1 cellular context compared by ENCODE assay signal in the genomic region with DNA sequence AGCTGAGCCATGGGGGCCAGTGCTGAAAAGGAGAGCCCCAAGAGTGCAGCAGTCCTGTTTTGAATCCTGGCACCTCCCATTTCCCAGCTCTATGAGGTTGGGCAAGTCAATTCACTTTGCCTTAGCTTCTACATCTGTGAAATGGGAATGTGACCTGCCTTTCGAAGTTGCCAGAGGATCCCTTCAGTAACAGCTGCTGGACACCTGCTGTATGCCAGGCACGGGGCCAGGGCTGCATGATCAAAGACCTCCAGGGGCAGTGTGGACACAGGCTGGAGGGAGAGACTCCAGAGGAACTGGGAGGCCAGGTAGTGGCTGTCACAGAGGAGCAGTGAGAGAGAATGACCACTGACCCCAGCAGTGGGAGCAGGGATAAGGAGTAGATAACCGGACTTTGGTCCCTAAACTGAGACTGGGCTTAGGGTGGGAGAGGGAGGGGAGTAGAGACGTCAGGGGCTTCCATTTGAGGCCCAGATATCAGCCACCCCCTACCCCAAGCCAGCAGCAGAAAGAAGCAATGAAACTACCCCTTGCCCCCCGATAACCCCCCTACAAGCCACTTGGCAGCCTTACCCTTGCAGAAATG.
A peak's percentile ranks its signal among the peaks of the same experiment; 100 is the strongest.
TF ChIP-seq lines count a peak whose summit lies in the region.

No MANE protein-coding gene starts in this region.

TF ChIP-seq in HepG2, 621 proteins besides CTCF, POLR2A, EP300 and RAD21 (continued from another document and continues in another):
- TF ChIP-seq, protein P1, sequence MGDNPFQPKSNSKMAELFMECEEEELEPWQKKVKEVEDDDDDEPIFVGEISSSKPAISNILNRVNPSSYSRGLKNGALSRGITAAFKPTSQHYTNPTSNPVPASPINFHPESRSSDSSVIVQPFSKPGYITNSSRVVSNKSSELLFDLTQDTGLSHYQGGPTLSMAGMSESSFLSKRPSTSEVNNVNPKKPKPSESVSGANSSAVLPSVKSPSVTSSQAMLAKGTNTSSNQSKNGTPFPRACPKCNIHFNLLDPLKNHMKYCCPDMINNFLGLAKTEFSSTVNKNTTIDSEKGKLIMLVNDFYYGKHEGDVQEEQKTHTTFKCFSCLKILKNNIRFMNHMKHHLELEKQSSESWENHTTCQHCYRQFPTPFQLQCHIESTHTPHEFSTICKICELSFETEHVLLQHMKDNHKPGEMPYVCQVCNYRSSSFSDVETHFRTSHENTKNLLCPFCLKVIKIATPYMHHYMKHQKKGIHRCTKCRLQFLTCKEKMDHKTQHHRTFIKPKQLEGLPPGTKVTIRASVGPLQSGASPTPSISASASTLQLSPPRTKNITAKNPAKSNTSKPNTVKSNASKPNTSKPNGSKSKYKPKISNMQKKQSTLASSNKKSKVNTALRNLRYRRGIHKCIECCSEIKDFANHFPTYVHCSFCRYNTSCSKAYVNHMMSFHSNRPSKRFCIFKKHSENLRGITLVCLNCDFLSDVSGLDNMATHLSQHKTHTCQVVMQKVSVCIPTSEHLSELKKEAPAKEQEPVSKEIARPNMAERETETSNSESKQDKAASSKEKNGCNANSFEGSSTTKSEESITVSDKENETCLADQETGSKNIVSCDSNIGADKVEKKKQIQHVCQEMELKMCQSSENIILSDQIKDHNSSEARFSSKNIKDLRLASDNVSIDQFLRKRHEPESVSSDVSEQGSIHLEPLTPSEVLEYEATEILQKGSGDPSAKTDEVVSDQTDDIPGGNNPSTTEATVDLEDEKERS (CRISPR knock-in tag; IDR thresholded peaks at IDR 0.05): no peak
- no peak for TF ChIP-seq ZZZ3 (CRISPR knock-in tag; IDR thresholded peaks at IDR 0.05; ENCODE audit: borderline replicate concordance)
- TF ChIP-seq, protein P2, sequence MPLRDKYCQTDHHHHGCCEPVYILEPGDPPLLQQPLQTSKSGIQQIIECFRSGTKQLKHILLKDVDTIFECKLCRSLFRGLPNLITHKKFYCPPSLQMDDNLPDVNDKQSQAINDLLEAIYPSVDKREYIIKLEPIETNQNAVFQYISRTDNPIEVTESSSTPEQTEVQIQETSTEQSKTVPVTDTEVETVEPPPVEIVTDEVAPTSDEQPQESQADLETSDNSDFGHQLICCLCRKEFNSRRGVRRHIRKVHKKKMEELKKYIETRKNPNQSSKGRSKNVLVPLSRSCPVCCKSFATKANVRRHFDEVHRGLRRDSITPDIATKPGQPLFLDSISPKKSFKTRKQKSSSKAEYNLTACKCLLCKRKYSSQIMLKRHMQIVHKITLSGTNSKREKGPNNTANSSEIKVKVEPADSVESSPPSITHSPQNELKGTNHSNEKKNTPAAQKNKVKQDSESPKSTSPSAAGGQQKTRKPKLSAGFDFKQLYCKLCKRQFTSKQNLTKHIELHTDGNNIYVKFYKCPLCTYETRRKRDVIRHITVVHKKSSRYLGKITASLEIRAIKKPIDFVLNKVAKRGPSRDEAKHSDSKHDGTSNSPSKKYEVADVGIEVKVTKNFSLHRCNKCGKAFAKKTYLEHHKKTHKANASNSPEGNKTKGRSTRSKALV (CRISPR knock-in tag; IDR thresholded peaks at IDR 0.05): no peak
- 0 out of 2 replicates have a peak, but pooled peaks have one; percentile 28 for TF ChIP-seq ZSCAN29 (CRISPR knock-in tag; conservative IDR thresholded peaks at IDR 0.05)
- TF ChIP-seq JARID2 (CRISPR knock-in tag; IDR thresholded peaks at IDR 0.05; ENCODE audit: insufficient replicate concordance): no peak
- TF ChIP-seq, protein P3, sequence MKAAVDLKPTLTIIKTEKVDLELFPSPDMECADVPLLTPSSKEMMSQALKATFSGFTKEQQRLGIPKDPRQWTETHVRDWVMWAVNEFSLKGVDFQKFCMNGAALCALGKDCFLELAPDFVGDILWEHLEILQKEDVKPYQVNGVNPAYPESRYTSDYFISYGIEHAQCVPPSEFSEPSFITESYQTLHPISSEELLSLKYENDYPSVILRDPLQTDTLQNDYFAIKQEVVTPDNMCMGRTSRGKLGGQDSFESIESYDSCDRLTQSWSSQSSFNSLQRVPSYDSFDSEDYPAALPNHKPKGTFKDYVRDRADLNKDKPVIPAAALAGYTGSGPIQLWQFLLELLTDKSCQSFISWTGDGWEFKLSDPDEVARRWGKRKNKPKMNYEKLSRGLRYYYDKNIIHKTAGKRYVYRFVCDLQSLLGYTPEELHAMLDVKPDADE (CRISPR knock-in tag; IDR thresholded peaks at IDR 0.05): no peak
- TF ChIP-seq, protein P4, sequence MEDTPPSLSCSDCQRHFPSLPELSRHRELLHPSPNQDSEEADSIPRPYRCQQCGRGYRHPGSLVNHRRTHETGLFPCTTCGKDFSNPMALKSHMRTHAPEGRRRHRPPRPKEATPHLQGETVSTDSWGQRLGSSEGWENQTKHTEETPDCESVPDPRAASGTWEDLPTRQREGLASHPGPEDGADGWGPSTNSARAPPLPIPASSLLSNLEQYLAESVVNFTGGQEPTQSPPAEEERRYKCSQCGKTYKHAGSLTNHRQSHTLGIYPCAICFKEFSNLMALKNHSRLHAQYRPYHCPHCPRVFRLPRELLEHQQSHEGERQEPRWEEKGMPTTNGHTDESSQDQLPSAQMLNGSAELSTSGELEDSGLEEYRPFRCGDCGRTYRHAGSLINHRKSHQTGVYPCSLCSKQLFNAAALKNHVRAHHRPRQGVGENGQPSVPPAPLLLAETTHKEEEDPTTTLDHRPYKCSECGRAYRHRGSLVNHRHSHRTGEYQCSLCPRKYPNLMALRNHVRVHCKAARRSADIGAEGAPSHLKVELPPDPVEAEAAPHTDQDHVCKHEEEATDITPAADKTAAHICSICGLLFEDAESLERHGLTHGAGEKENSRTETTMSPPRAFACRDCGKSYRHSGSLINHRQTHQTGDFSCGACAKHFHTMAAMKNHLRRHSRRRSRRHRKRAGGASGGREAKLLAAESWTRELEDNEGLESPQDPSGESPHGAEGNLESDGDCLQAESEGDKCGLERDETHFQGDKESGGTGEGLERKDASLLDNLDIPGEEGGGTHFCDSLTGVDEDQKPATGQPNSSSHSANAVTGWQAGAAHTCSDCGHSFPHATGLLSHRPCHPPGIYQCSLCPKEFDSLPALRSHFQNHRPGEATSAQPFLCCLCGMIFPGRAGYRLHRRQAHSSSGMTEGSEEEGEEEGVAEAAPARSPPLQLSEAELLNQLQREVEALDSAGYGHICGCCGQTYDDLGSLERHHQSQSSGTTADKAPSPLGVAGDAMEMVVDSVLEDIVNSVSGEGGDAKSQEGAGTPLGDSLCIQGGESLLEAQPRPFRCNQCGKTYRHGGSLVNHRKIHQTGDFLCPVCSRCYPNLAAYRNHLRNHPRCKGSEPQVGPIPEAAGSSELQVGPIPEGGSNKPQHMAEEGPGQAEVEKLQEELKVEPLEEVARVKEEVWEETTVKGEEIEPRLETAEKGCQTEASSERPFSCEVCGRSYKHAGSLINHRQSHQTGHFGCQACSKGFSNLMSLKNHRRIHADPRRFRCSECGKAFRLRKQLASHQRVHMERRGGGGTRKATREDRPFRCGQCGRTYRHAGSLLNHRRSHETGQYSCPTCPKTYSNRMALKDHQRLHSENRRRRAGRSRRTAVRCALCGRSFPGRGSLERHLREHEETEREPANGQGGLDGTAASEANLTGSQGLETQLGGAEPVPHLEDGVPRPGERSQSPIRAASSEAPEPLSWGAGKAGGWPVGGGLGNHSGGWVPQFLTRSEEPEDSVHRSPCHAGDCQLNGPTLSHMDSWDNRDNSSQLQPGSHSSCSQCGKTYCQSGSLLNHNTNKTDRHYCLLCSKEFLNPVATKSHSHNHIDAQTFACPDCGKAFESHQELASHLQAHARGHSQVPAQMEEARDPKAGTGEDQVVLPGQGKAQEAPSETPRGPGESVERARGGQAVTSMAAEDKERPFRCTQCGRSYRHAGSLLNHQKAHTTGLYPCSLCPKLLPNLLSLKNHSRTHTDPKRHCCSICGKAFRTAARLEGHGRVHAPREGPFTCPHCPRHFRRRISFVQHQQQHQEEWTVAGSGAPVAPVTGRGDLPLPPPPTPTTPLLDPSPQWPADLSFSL (CRISPR knock-in tag; IDR thresholded peaks at IDR 0.05): no peak
- TF ChIP-seq, protein P5, sequence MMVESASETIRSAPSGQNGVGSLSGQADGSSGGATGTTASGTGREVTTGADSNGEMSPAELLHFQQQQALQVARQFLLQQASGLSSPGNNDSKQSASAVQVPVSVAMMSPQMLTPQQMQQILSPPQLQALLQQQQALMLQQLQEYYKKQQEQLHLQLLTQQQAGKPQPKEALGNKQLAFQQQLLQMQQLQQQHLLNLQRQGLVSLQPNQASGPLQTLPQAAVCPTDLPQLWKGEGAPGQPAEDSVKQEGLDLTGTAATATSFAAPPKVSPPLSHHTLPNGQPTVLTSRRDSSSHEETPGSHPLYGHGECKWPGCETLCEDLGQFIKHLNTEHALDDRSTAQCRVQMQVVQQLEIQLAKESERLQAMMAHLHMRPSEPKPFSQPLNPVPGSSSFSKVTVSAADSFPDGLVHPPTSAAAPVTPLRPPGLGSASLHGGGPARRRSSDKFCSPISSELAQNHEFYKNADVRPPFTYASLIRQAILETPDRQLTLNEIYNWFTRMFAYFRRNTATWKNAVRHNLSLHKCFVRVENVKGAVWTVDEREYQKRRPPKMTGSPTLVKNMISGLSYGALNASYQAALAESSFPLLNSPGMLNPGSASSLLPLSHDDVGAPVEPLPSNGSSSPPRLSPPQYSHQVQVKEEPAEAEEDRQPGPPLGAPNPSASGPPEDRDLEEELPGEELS (CRISPR knock-in tag; IDR thresholded peaks at IDR 0.05): no peak
- no peak for TF ChIP-seq SRY (CRISPR knock-in tag; IDR thresholded peaks at IDR 0.05)
- TF ChIP-seq ZNF335 (CRISPR knock-in tag; IDR thresholded peaks at IDR 0.05): no peak
- no peak for TF ChIP-seq PAWR (CRISPR knock-in tag; IDR thresholded peaks at IDR 0.05; ENCODE audit: borderline replicate concordance)
- no peak for TF ChIP-seq ZNF652 (CRISPR knock-in tag; IDR thresholded peaks at IDR 0.05; ENCODE audit: borderline replicate concordance, low read depth)
- no peak for TF ChIP-seq ZNF746 (CRISPR knock-in tag; IDR thresholded peaks at IDR 0.05)
- no peak for TF ChIP-seq ATM (IDR thresholded peaks at IDR 0.05; ENCODE audit: borderline replicate concordance)
- TF ChIP-seq AGO2 (optimal IDR thresholded peaks at IDR 0.05; ENCODE audit: low read depth, low read length): no peak
- TF ChIP-seq SNAI1 (CRISPR knock-in tag; IDR thresholded peaks at IDR 0.05; ENCODE audit: borderline replicate concordance): no peak
- TF ChIP-seq MTF2 (CRISPR knock-in tag; IDR thresholded peaks at IDR 0.05; ENCODE audit: borderline replicate concordance): no peak
- TF ChIP-seq KMT2A (CRISPR knock-in tag; IDR thresholded peaks at IDR 0.05): no peak
- peak; percentile 85 for TF ChIP-seq KDM1A (CRISPR knock-in tag; IDR thresholded peaks at IDR 0.05)
- TF ChIP-seq TEAD3 (CRISPR knock-in tag; optimal IDR thresholded peaks at IDR 0.05; ENCODE audit: borderline replicate concordance): peak; percentile 34
- TF ChIP-seq JUNB (CRISPR knock-in tag; IDR thresholded peaks at IDR 0.05; ENCODE audit: borderline replicate concordance): no peak
- peak; percentile 45; the same call in 1 of the 2 replicates for TF ChIP-seq MTA1 (CRISPR knock-in tag; IDR thresholded peaks at IDR 0.05; ENCODE audit: borderline replicate concordance)
- no peak for TF ChIP-seq ZNF781 (CRISPR knock-in tag; IDR thresholded peaks at IDR 0.05; ENCODE audit: borderline replicate concordance, not compliant biosample characterization)
- TF ChIP-seq ZNF530 (CRISPR knock-in tag; IDR thresholded peaks at IDR 0.05; ENCODE audit: low read depth): no peak
- TF ChIP-seq, protein P6, sequence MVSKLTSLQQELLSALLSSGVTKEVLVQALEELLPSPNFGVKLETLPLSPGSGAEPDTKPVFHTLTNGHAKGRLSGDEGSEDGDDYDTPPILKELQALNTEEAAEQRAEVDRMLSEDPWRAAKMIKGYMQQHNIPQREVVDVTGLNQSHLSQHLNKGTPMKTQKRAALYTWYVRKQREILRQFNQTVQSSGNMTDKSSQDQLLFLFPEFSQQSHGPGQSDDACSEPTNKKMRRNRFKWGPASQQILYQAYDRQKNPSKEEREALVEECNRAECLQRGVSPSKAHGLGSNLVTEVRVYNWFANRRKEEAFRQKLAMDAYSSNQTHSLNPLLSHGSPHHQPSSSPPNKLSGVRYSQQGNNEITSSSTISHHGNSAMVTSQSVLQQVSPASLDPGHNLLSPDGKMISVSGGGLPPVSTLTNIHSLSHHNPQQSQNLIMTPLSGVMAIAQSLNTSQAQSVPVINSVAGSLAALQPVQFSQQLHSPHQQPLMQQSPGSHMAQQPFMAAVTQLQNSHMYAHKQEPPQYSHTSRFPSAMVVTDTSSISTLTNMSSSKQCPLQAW (CRISPR knock-in tag; IDR thresholded peaks at IDR 0.05): no peak
- 0 out of 2 replicates have a peak, but pooled peaks have one; percentile 23 for TF ChIP-seq FOSL2 (CRISPR knock-in tag; IDR thresholded peaks at IDR 0.05)
- TF ChIP-seq FOXA1 (IDR thresholded peaks at IDR 0.05): no peak
- TF ChIP-seq FOXA1 (CRISPR knock-in tag; IDR thresholded peaks at IDR 0.05): peak; percentile 45
- TF ChIP-seq, protein P7, sequence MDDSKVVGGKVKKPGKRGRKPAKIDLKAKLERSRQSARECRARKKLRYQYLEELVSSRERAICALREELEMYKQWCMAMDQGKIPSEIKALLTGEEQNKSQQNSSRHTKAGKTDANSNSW (CRISPR knock-in tag; IDR thresholded peaks at IDR 0.05; ENCODE audit: borderline replicate concordance): no peak
- no peak for TF ChIP-seq SOX6 (IDR thresholded peaks at IDR 0.05)
- no peak for TF ChIP-seq SOX6 (CRISPR knock-in tag; IDR thresholded peaks at IDR 0.05)
- peak; percentile 29; the same call in 1 of the 2 replicates for TF ChIP-seq RCOR2 (CRISPR knock-in tag; IDR thresholded peaks at IDR 0.05)
- no peak for TF ChIP-seq ONECUT2 (CRISPR knock-in tag; IDR thresholded peaks at IDR 0.05)
- no peak for TF ChIP-seq SRSF9 (IDR thresholded peaks at IDR 0.05; ENCODE audit: borderline replicate concordance, insufficient read depth, low read depth, low read length, poor library complexity, severe bottlenecking)
- TF ChIP-seq HMGA1 (CRISPR knock-in tag; conservative IDR thresholded peaks at IDR 0.05): no peak
- TF ChIP-seq NR2F6 (IDR thresholded peaks at IDR 0.05): no peak
- 0 out of 2 replicates have a peak, but pooled peaks have one; percentile 17 for TF ChIP-seq NR2F6 (CRISPR knock-in tag; IDR thresholded peaks at IDR 0.05)
- no peak for TF ChIP-seq NRL (CRISPR knock-in tag; IDR thresholded peaks at IDR 0.05; ENCODE audit: borderline replicate concordance)
- TF ChIP-seq RARA (CRISPR knock-in tag; IDR thresholded peaks at IDR 0.05): peak; percentile 39; the same call in 1 of the 2 replicates
- TF ChIP-seq ZSCAN21 (CRISPR knock-in tag; IDR thresholded peaks at IDR 0.05; ENCODE audit: borderline replicate concordance): no peak
- no peak for TF ChIP-seq ZNF44 (CRISPR knock-in tag; IDR thresholded peaks at IDR 0.05)
- TF ChIP-seq MYC (CRISPR knock-in tag; IDR thresholded peaks at IDR 0.05; ENCODE audit: borderline replicate concordance): no peak
- TF ChIP-seq, protein P8, sequence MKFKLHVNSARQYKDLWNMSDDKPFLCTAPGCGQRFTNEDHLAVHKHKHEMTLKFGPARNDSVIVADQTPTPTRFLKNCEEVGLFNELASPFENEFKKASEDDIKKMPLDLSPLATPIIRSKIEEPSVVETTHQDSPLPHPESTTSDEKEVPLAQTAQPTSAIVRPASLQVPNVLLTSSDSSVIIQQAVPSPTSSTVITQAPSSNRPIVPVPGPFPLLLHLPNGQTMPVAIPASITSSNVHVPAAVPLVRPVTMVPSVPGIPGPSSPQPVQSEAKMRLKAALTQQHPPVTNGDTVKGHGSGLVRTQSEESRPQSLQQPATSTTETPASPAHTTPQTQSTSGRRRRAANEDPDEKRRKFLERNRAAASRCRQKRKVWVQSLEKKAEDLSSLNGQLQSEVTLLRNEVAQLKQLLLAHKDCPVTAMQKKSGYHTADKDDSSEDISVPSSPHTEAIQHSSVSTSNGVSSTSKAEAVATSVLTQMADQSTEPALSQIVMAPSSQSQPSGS (CRISPR knock-in tag; IDR thresholded peaks at IDR 0.05): no peak
- no peak for TF ChIP-seq LCORL (IDR thresholded peaks at IDR 0.05)
- TF ChIP-seq LCORL (CRISPR knock-in tag; IDR thresholded peaks at IDR 0.05): no peak
- TF ChIP-seq ZNF850 (CRISPR knock-in tag; conservative IDR thresholded peaks at IDR 0.05): no peak
- no peak for TF ChIP-seq ZNF75D (CRISPR knock-in tag; IDR thresholded peaks at IDR 0.05; ENCODE audit: borderline replicate concordance)
- TF ChIP-seq REPIN1 (CRISPR knock-in tag; IDR thresholded peaks at IDR 0.05; ENCODE audit: borderline replicate concordance, low read depth): no peak
